Comparison of ENCODE assay signal across 8 cellular contexts in the genomic region with DNA sequence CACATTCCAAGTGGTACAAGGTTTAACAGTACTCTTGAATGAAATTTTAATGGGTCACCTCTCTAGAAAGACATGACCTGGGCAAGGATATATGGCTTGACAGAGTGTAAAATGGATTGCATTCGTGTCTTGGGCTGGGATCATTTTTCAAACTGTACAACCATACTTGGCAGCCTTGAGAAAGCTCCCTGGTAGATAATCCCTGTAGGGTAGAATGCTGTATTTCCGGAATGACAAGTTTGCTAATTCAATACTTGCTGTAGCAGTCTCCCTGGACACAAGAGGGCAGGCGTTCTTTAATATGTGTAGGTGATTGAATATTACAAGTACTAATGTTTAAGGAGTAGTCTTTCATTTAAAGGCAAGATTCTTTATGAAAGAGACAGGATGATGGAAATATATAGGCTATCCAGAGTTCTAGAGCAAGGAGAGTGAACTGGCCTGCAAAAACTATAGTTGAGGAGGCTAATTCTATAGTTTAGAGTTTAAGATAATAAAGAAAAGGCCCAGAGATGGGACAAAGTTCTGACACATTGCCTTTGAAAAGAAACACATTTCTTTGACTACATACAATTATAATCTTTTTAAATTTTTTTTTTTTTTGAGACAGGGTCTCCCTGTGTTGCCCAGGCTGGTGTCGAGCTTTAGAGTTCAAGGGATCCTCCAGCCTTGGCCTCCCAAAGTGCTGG. TPM values are rescaled to one million over a fixed set of nuclear protein-coding genes. Genes with fewer than 3 reads are reported as not detected.
DNase-seq lines count a peak whose midpoint lies in the region; ATAC-seq and TF ChIP-seq lines count a peak whose summit lies in the region.

No MANE protein-coding gene starts in this region.

- TF ChIP-seq CTCF in colonic mucosa (IDR thresholded peaks at IDR 0.05) = peak; percentile 55
- peak; percentile 28 for TF ChIP-seq CTCF in mucosa of descending colon (IDR thresholded peaks at IDR 0.05)

- intact Hi-C loops in Right ventricle myocardium superior (cut with DNase I) = loop anchor here (5.0 kb wide), 1 partner anchor 103 kb away; no protein-coding TSS in a partner anchor
- intact Hi-C loops in cardiac septum (cut with DNase I) = loop anchor here (2.0 to 10.0 kb wide), 3 partner anchors 105 to 279 kb away; no protein-coding TSS in a partner anchor
- intact Hi-C loops in colonic mucosa (cut with DNase I) = loop anchor here (10.0 kb wide), 1 partner anchor 111 kb away; no protein-coding TSS in a partner anchor
- intact Hi-C loops in mucosa of descending colon (cut with DNase I, micrococcal nuclease) = loop anchor here in 1 of 2 donors (10.0 kb wide), 1 partner anchor 101 kb away; no protein-coding TSS in a partner anchor

- ATAC-seq in Right ventricle myocardium superior (ENCODE audit: poor library complexity) (peak; percentile 77), mucosa of descending colon (peak; percentile 98), HG03045 (IDR thresholded peaks at IDR 0.05; ENCODE audit: unreplicated experiment) (no peak), GM19452 (IDR thresholded peaks at IDR 0.05; ENCODE audit: unreplicated experiment) (no peak), GM18520 (IDR thresholded peaks at IDR 0.05; ENCODE audit: unreplicated experiment) (no peak)

- no peaks in the 10 kb centered on the region for H3K27me3 ChIP-seq in colonic mucosa

- no peak for DNase-seq in Right ventricle myocardium superior
- DNase-seq in cardiac septum (ENCODE audit: low spot score) = no peak
- peak; percentile 2 for DNase-seq in NCI-H524 treated with DMSO at 0.1 percent for 48 hours (lab: John Stamatoyannopoulos, UW)
- peak; percentile 77 for DNase-seq in colonic mucosa
- peak in 1 of 3 donors; percentile 84 for DNase-seq in mucosa of descending colon

- H3K4me1 ChIP-seq in colonic mucosa = no peaks in the 10 kb centered on the region
- H3K4me1 ChIP-seq in mucosa of descending colon (ENCODE audit: low read depth) = peaks cover 4% of the 10 kb centered on the region

- H3K4me3 ChIP-seq in colonic mucosa (no peak overlapping the region), mucosa of descending colon (no peak overlapping the region)

- no peaks in the 10 kb centered on the region for H3K36me3 ChIP-seq in colonic mucosa
- no peaks in the 10 kb centered on the region for H3K36me3 ChIP-seq in mucosa of descending colon (ENCODE audit: low read depth)

- H3K27ac ChIP-seq in colonic mucosa = peak overlapping the region; percentile 28

- H3K9me3 ChIP-seq in colonic mucosa = no peaks in the 10 kb centered on the region
- H3K9me3 ChIP-seq in mucosa of descending colon = no peaks in the 10 kb centered on the region

- no peak overlapping the region for H3K9ac ChIP-seq in colonic mucosa (ENCODE audit: low read depth in 2 of 2, low read length in 2 of 2)

RNA-seq across cellular contexts. Expression of a gene that starts 53.4 kb away (rescaled TPM):
- 23.8 TPM for total RNA-seq in Right ventricle myocardium superior
- total RNA-seq in cardiac septum = 33.8 TPM
- 10 to 100 TPM; 85.0 to 91.7 TPM for total RNA-seq in colonic mucosa
- 10 to 100 TPM; 22.6 to 82.4 (median 63.7) TPM for total RNA-seq in mucosa of descending colon

Comparison
In these comparisons a context has a peak if more than half of its experiments do, and no peak if none do; other contexts are left out.
1. ATAC-seq: peak in Right ventricle myocardium superior (single experiment) and mucosa of descending colon (single experiment); none in HG03045 (single experiment), GM19452 (single experiment) and GM18520 (single experiment).
2. DNase-seq: peak in NCI-H524 treated with DMSO at 0.1 percent for 48 hours (single experiment) and colonic mucosa (single experiment); none in Right ventricle myocardium superior (single experiment) and cardiac septum (single experiment).